ENCODE assay signal across 1 cellular context in the genomic region with DNA sequence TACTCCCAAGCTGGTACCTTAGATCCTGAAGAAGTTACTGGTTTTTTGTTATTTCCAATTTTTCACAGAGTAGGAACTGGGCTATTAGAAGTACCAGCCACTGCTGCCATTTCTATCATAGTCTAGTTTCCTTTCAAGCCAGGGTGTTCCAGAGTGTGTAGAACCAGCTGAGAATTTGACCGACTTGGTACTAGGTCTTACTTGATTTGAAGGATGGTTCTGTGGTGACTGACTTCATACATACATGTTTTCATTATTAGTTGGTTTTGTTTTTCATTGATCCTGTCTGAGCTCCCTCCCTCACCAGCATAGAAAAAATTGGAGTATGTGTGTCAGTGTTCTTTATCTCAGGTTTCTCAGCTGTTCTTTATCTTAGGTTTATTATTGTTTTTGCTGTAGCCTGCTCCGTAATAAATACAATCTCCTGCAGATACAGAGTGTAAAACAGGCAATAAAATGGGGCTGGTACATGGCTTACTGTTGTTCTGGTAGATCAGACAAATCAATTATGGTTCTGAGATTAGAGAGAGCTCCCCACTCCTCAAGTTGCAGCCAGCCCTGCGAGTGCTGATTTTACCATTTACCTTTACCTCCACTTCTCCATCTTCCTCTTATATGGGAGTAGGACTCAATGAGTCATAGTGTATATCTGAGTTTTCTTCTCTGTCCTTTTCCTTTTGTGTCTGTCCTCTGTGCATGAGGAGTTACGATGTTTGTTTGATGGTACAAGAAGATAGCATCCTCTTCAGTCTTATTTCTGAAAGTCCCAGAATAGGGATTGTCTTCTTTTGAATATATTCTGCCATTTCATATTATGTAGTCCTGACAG.
TF ChIP-seq lines count a peak whose summit lies in the region.

No MANE protein-coding gene starts in this region.

TF ChIP-seq in K562, 482 proteins besides CTCF, POLR2A, EP300 and RAD21 (continued from another document):
- peak; percentile 29; the same call in 1 of the 2 replicates for TF ChIP-seq CBFA2T3 (IDR thresholded peaks at IDR 0.05)
- TF ChIP-seq, protein P1, sequence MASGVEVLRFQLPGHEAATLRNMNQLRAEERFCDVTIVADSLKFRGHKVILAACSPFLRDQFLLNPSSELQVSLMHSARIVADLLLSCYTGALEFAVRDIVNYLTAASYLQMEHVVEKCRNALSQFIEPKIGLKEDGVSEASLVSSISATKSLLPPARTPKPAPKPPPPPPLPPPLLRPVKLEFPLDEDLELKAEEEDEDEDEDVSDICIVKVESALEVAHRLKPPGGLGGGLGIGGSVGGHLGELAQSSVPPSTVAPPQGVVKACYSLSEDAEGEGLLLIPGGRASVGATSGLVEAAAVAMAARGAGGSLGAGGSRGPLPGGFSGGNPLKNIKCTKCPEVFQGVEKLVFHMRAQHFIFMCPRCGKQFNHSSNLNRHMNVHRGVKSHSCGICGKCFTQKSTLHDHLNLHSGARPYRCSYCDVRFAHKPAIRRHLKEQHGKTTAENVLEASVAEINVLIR (CRISPR knock-in tag; IDR thresholded peaks at IDR 0.05): no peak
- TF ChIP-seq RFX7 (CRISPR knock-in tag; IDR thresholded peaks at IDR 0.05): no peak
- TF ChIP-seq NFE2L1 (tag; IDR thresholded peaks at IDR 0.05; ENCODE audit: borderline replicate concordance, low read depth): no peak
- 0 out of 2 replicates have a peak, but pooled peaks have one; percentile 46 for TF ChIP-seq NR1H2 (CRISPR knock-in tag; IDR thresholded peaks at IDR 0.05)
- TF ChIP-seq EWSR1 (IDR thresholded peaks at IDR 0.05; ENCODE audit: borderline replicate concordance, low read depth, partially characterized antibody): no peak
- TF ChIP-seq, protein P2, sequence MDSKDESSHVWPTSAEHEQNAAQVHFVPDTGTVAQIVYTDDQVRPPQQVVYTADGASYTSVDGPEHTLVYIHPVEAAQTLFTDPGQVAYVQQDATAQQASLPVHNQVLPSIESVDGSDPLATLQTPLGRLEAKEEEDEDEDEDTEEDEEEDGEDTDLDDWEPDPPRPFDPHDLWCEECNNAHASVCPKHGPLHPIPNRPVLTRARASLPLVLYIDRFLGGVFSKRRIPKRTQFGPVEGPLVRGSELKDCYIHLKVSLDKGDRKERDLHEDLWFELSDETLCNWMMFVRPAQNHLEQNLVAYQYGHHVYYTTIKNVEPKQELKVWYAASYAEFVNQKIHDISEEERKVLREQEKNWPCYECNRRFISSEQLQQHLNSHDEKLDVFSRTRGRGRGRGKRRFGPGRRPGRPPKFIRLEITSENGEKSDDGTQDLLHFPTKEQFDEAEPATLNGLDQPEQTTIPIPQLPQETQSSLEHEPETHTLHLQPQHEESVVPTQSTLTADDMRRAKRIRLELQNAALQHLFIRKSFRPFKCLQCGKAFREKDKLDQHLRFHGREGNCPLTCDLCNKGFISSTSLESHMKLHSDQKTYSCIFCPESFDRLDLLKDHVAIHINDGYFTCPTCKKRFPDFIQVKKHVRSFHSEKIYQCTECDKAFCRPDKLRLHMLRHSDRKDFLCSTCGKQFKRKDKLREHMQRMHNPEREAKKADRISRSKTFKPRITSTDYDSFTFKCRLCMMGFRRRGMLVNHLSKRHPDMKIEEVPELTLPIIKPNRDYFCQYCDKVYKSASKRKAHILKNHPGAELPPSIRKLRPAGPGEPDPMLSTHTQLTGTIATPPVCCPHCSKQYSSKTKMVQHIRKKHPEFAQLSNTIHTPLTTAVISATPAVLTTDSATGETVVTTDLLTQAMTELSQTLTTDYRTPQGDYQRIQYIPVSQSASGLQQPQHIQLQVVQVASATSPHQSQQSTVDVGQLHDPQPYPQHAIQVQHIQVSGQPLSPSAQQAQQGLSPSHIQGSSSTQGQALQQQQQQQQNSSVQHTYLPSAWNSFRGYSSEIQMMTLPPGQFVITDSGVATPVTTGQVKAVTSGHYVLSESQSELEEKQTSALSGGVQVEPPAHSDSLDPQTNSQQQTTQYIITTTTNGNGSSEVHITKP (IDR thresholded peaks at IDR 0.05; ENCODE audit: partially characterized antibody): no peak
- no peak for TF ChIP-seq MTA2 (IDR thresholded peaks at IDR 0.05; ENCODE audit: low read depth)
- TF ChIP-seq TCF3 (CRISPR knock-in tag; IDR thresholded peaks at IDR 0.05): peak; percentile 31; the same call in 1 of the 2 replicates
- TF ChIP-seq JUND (IDR thresholded peaks at IDR 0.05; ENCODE audit: borderline replicate concordance, low read depth, low read length): peak; percentile 62
- TF ChIP-seq JUND (tag; IDR thresholded peaks at IDR 0.05; ENCODE audit: borderline replicate concordance, low read depth, low read length): peak; percentile 9; the same call in 1 of the 3 replicates
- 0 out of 2 replicates have a peak, but pooled peaks have one; percentile 16 for TF ChIP-seq ZNF384 (IDR thresholded peaks at IDR 0.05; ENCODE audit: low read depth, low read length)
